Comparison of ENCODE assay signal across 1 cellular context in genomic region chr9:136631038-136632000, GRCh38.
TF ChIP-seq lines count a peak whose summit lies in the region.

No MANE protein-coding gene starts in this region.

TF ChIP-seq in K562, 482 proteins besides CTCF, POLR2A, EP300 and RAD21 (continued from another document and continues in another):
- no peak for TF ChIP-seq ZNF436 (CRISPR knock-in tag; IDR thresholded peaks at IDR 0.05)
- 0 out of 2 replicates have a peak, but pooled peaks have one; percentile 78 for TF ChIP-seq DNMT1 (IDR thresholded peaks at IDR 0.05)
- TF ChIP-seq PREB (CRISPR knock-in tag; IDR thresholded peaks at IDR 0.05), result no peak
- peak; percentile 82 for TF ChIP-seq MCM3 (IDR thresholded peaks at IDR 0.05)
- TF ChIP-seq ZBTB2 (IDR thresholded peaks at IDR 0.05), result 0 out of 2 replicates have a peak, but pooled peaks have one; percentile 27
- TF ChIP-seq PBX2 (CRISPR knock-in tag; IDR thresholded peaks at IDR 0.05; ENCODE audit: low read depth), result no peak
- no peak for TF ChIP-seq PBX2 (tag; conservative IDR thresholded peaks at IDR 0.05; ENCODE audit: low read depth)
- no peak for TF ChIP-seq WHSC1 (IDR thresholded peaks at IDR 0.05; ENCODE audit: low read length)
- TF ChIP-seq RBM34 (IDR thresholded peaks at IDR 0.05; ENCODE audit: borderline replicate concordance, insufficient read depth, low read length), result no peak
- 0 out of 2 replicates have a peak, but pooled peaks have one; percentile 21 for TF ChIP-seq L3MBTL2 (IDR thresholded peaks at IDR 0.05)
- TF ChIP-seq ATF4 (CRISPR knock-in tag; IDR thresholded peaks at IDR 0.05), result no peak
- no peak for TF ChIP-seq NFXL1 (CRISPR knock-in tag; IDR thresholded peaks at IDR 0.05)
- no peak for TF ChIP-seq PCBP1 (IDR thresholded peaks at IDR 0.05; ENCODE audit: low read depth, low read length, poor library complexity, severe bottlenecking)
- peak in 1 of 3 experiments; percentile 40 for TF ChIP-seq YY1 (IDR thresholded peaks at IDR 0.05; ENCODE audit: borderline replicate concordance in 1 of 3, control insufficient read depth in 1 of 3, extremely low read depth in 1 of 3, insufficient read depth in 3 of 3, insufficient read length in 1 of 3, insufficient replicate concordance in 2 of 3, low read depth in 1 of 3, low read length in 2 of 3)
- no peak for TF ChIP-seq SRSF7 (optimal IDR thresholded peaks at IDR 0.05; ENCODE audit: low read depth, low read length)
- 0 out of 2 replicates have a peak, but pooled peaks have one; percentile 5 for TF ChIP-seq TAL1 (IDR thresholded peaks at IDR 0.05)
- TF ChIP-seq SIN3A (IDR thresholded peaks at IDR 0.05; ENCODE audit: borderline replicate concordance in 2 of 2, control insufficient read depth in 1 of 2, low read depth in 2 of 2, low read length in 2 of 2), result no peak
- TF ChIP-seq MLLT1 (IDR thresholded peaks at IDR 0.05), result peak; percentile 74 to 79; a peak in 2 of 4 replicates
- no peak for TF ChIP-seq XRCC5 (IDR thresholded peaks at IDR 0.05; ENCODE audit: low read depth, low read length)
- TF ChIP-seq ZNF395 (CRISPR knock-in tag; IDR thresholded peaks at IDR 0.05), result no peak
- no peak for TF ChIP-seq FOXO4 (CRISPR knock-in tag; IDR thresholded peaks at IDR 0.05)
- no peak for TF ChIP-seq TARDBP (IDR thresholded peaks at IDR 0.05)
- no peak for TF ChIP-seq ZNF124 (CRISPR knock-in tag; IDR thresholded peaks at IDR 0.05)
- TF ChIP-seq FOXA3 (CRISPR knock-in tag; conservative IDR thresholded peaks at IDR 0.05 in 1 of 2, IDR thresholded peaks at IDR 0.05 in 1 of 2), result no peak
- peak; percentile 88; the same call in 1 of the 2 replicates for TF ChIP-seq ELF4 (CRISPR knock-in tag; IDR thresholded peaks at IDR 0.05)
- no peak for TF ChIP-seq POLR2AphosphoS2 (IDR thresholded peaks at IDR 0.05; ENCODE audit: low read length)
- peak; percentile 92 for TF ChIP-seq HLTF (IDR thresholded peaks at IDR 0.05)
- no peak for TF ChIP-seq EHMT2 (IDR thresholded peaks at IDR 0.05)
- no peak for TF ChIP-seq RERE (CRISPR knock-in tag; IDR thresholded peaks at IDR 0.05; ENCODE audit: borderline replicate concordance)
- peak; percentile 90 for TF ChIP-seq CBFB (CRISPR knock-in tag; IDR thresholded peaks at IDR 0.05)
- no peak for TF ChIP-seq SIX5 (IDR thresholded peaks at IDR 0.05; ENCODE audit: borderline replicate concordance in 1 of 2, insufficient read depth in 1 of 2, low read depth in 1 of 2, low read length in 2 of 2)
- no peak for TF ChIP-seq TRIM24 (IDR thresholded peaks at IDR 0.05)
- peak; percentile 86 for TF ChIP-seq NFRKB (IDR thresholded peaks at IDR 0.05; ENCODE audit: low read depth)
- TF ChIP-seq BCLAF1 (IDR thresholded peaks at IDR 0.05; ENCODE audit: borderline replicate concordance in 1 of 2, control insufficient read depth in 1 of 2, low read depth in 2 of 2, low read length in 1 of 2), result no peak
- TF ChIP-seq CHD4 (IDR thresholded peaks at IDR 0.05; ENCODE audit: insufficient read depth, insufficient replicate concordance, low read depth, low read length, poor library complexity, severe bottlenecking), result no peak
- TF ChIP-seq ZNF586 (CRISPR knock-in tag; conservative IDR thresholded peaks at IDR 0.05), result no peak
- TF ChIP-seq SRSF1 (IDR thresholded peaks at IDR 0.05; ENCODE audit: low read depth, low read length), result no peak
